In genomic region chr3:184543848-184544512, GRCh38 we compare ENCODE assay signal across 8 cellular contexts. TPM values are rescaled to one million over a fixed set of nuclear protein-coding genes. Genes with fewer than 3 reads are reported as not detected.
A peak's percentile ranks its signal among the peaks of the same experiment; 100 is the strongest.
DNase-seq lines count a peak whose midpoint lies in the region; ATAC-seq lines count a peak whose summit lies in the region.

No MANE protein-coding gene starts in this region.

- H3K23ac ChIP-seq in mesendoderm (ENCODE audit: low read length), result no peak overlapping the region

- WGBS in mesendoderm (ENCODE audit: extremely low coverage, insufficient coverage, low lambda C conversion rate), result no CpG with 5 or more reads among the region's 18 CpGs

- H3K4me3 Mint-ChIP-seq in activated CD4-positive, alpha-beta memory T cell treated with anti-CD3 and anti-CD28 coated beads, Interleukin-2, amount 10 ng/mL, durations not matched to agents 7 days and 5 days, result no peak overlapping the region

- H3K79me2 ChIP-seq in mesendoderm (ENCODE audit: control insufficient read depth, insufficient read depth, low read length), result no peaks in the 10 kb centered on the region

- no peaks in the 10 kb centered on the region for H3K36me3 Mint-ChIP-seq in activated CD4-positive, alpha-beta memory T cell treated with anti-CD3 and anti-CD28 coated beads, Interleukin-2, amount 10 ng/mL, durations not matched to agents 7 days and 5 days (ENCODE audit: low read depth)

- H3K4me1 ChIP-seq in mesendoderm (ENCODE audit: control insufficient read depth, low read depth, low read length), result no peaks in the 10 kb centered on the region

- H3K9me3 Mint-ChIP-seq in activated CD4-positive, alpha-beta memory T cell treated with anti-CD3 and anti-CD28 coated beads, Interleukin-2, amount 10 ng/mL, durations not matched to agents 7 days and 5 days, result no peaks in the 10 kb centered on the region

- no peak overlapping the region for H2AK5ac ChIP-seq in mesendoderm (ENCODE audit: low read length)

- H2BK15ac ChIP-seq in mesendoderm (replicated peaks; ENCODE audit: low read depth), result no peak overlapping the region

- no peaks in the 10 kb centered on the region for H3K79me1 ChIP-seq in mesendoderm (ENCODE audit: low read length)

- H4K5ac ChIP-seq in mesendoderm (ENCODE audit: low read length), result no peak overlapping the region

- H3K4me1 Mint-ChIP-seq in activated CD4-positive, alpha-beta memory T cell treated with anti-CD3 and anti-CD28 coated beads, Interleukin-2, amount 10 ng/mL, durations not matched to agents 7 days and 5 days, result peaks cover 8% of the 10 kb centered on the region

- POLR2A ChIA-PET in activated CD4-positive, alpha-beta memory T cell treated with anti-CD3 and anti-CD28 coated beads, Interleukin-2, amount 10 ng/mL, durations not matched to agents 7 days and 5 days (lab: Charles Lee), result no interaction called here

- peaks cover 22% of the 10 kb centered on the region for H3K27me3 Mint-ChIP-seq in activated CD4-positive, alpha-beta memory T cell treated with anti-CD3 and anti-CD28 coated beads, Interleukin-2, amount 10 ng/mL, durations not matched to agents 7 days and 5 days

- no peaks in the 10 kb centered on the region for H3K27me3 ChIP-seq in mesendoderm (ENCODE audit: insufficient read depth, low read length, poor library complexity)

- no peak overlapping the region for H4K8ac ChIP-seq in mesendoderm (ENCODE audit: low read depth, low read length)

- no peak overlapping the region for H3K27ac ChIP-seq in mesendoderm (ENCODE audit: low read depth, low read length)

- DNase-seq in GM04504 (ENCODE audit: low read depth), result peak; percentile 51
- peak; percentile 65 for DNase-seq in HS-5 (ENCODE audit: low read depth)
- DNase-seq in NCI-H82 treated with DMSO at 0.1 percent for 48 hours (lab: John Stamatoyannopoulos, UW; ENCODE audit: unreplicated experiment), result peak; percentile 73
- peak; percentile 81 for DNase-seq in activated CD4-positive, alpha-beta memory T cell treated with anti-CD3 and anti-CD28 coated beads, Interleukin-2, amount 10 ng/mL, durations not matched to agents 7 days and 5 days
- DNase-seq in effector CD4-positive, alpha-beta T cell, result peak; percentile 62
- DNase-seq in mesendoderm, result peak; percentile 95
- DNase-seq in stimulated activated CD8-positive, alpha-beta memory T cell treated with anti-CD3 and anti-CD28 coated beads, Interleukin-4, amount 100 ng/mL, for 1 hour (ENCODE audit: low read depth in 2 of 2, low spot score in 1 of 2), result peak; percentile 37 to 53

- no peak overlapping the region for H2BK5ac ChIP-seq in mesendoderm (ENCODE audit: low read length)

- no peak overlapping the region for H3K9ac ChIP-seq in mesendoderm (ENCODE audit: low read length)

- no peak overlapping the region for H3K18ac ChIP-seq in mesendoderm (ENCODE audit: low read length)

- CTCF ChIA-PET in activated CD4-positive, alpha-beta memory T cell treated with anti-CD3 and anti-CD28 coated beads, Interleukin-2, amount 10 ng/mL, durations not matched to agents 7 days and 5 days (lab: Charles Lee), result interaction anchor here (0.5 to 12.4 kb wide), 10 partner anchors 12 to 192 kb away, joined by 3 to 123 read pairs (median 4); no protein-coding TSS in a partner anchor

- no peaks in the 10 kb centered on the region for H3K36me3 ChIP-seq in mesendoderm (ENCODE audit: control insufficient read depth, insufficient read depth, low read length)

- no peak overlapping the region for H3K4me3 ChIP-seq in mesendoderm (ENCODE audit: low read length)

- no peak for ATAC-seq in GM19463 (IDR thresholded peaks at IDR 0.05; ENCODE audit: unreplicated experiment)

- no peak overlapping the region for H3K27ac Mint-ChIP-seq in activated CD4-positive, alpha-beta memory T cell treated with anti-CD3 and anti-CD28 coated beads, Interleukin-2, amount 10 ng/mL, durations not matched to agents 7 days and 5 days

- H2BK120ac ChIP-seq in mesendoderm (ENCODE audit: low read depth, low read length), result no peak overlapping the region

- H3K4ac ChIP-seq in mesendoderm (ENCODE audit: low read depth, low read length), result no peak overlapping the region

- H3K4me2 ChIP-seq in mesendoderm (ENCODE audit: low read length), result no peak overlapping the region

- no peak overlapping the region for H3K56ac ChIP-seq in mesendoderm (ENCODE audit: low read length)

RNA-seq across cellular contexts. Expression of gene EPHB3, which starts 17.6 kb away (rescaled TPM):
- total RNA-seq in activated CD4-positive, alpha-beta memory T cell treated with anti-CD3 and anti-CD28 coated beads, Interleukin-2, amount 10 ng/mL, durations not matched to agents 7 days and 5 days, result under 1 TPM; 0.20 to 0.71 TPM
- 2.4 TPM for polyA plus RNA-seq in mesendoderm (2013, experiment 1 of 2)
- 1.9 TPM for polyA plus RNA-seq in mesendoderm (2013, experiment 2 of 2)

Comparison
In these comparisons a context has a peak if more than half of its experiments do, and no peak if none do; other contexts are left out.
1. DNase-seq: peak in every context shown above with its lines; median percentile 95 in mesendoderm; 81 in activated CD4-positive, alpha-beta memory T cell treated with anti-CD3 and anti-CD28 coated beads, Interleukin-2, amount 10 ng/mL, durations not matched to agents 7 days and 5 days; 73 in NCI-H82 treated with DMSO at 0.1 percent for 48 hours; 65 in HS-5; 62 in effector CD4-positive, alpha-beta T cell; 51 in GM04504; 45 in stimulated activated CD8-positive, alpha-beta memory T cell treated with anti-CD3 and anti-CD28 coated beads, Interleukin-4, amount 100 ng/mL, for 1 hour.